32 cellular contexts compared by ENCODE assay signal in the genomic region with DNA sequence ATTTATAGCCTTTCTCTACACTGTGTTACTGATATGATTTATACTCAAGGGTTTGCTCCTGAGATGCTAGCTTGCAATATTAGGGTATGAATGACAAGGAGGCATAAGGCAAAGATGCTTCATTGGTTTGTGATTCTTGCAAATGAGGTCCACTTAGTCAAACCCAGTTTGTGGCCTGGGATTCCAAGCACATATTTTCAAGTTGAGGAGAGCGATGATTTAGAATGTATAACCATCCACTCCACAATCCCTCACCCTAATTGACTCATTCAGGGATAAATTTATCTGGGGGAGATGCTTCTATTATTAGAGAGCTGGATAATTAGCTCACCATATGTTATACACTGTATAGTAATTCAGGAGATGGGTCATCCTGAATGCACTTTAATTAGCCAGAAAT.
"Had no signal": no experiment of that assay in that cellular context is flagged by ENCODE, and none has a peak within 500 bp of the region (broad histone marks: within the 10 kb centered on the region; RNA-seq: fewer than 3 reads in every experiment).

No MANE protein-coding gene starts in this region.

- H3K9me3 Mint-ChIP-seq: activated CD4-positive, alpha-beta memory T cell treated with anti-CD3 and anti-CD28 coated beads, Interleukin-2, amount 10 ng/mL, durations not matched to agents 7 days and 5 days; activated CD4-positive, alpha-beta T cell treated with anti-CD3 and anti-CD28 coated beads, Interleukin-2, amount 10 ng/mL, durations not matched to agents 7 days and 5 days; activated naive CD4-positive, alpha-beta T cell treated with anti-CD3 and anti-CD28 coated beads, Interleukin-2, amount 50 U/mL, for 24 hours; activated naive CD8-positive, alpha-beta T cell treated with anti-CD3 and anti-CD28 coated beads, Interleukin-2, amount 50 U/mL, for 24 hours; activated T-cell treated with anti-CD3 and anti-CD28 coated beads, Interleukin-2, amount 50 U/mL, for 24 hours; endodermal cell; stimulated activated memory B cell treated with anti-CD40 and anti-IgM and Interleukin-4, amounts not matched to agents 10 μg/mL and 1 μg/mL and 100 μg/mL, for 72 hours; stimulated activated naive CD8-positive, alpha-beta T cell treated with anti-CD3 and anti-CD28 coated beads, Interleukin-15, amount 100 ng/mL, for 72 hours; WTC11 had no signal

- H3K4me3 Mint-ChIP-seq: activated CD4-positive, alpha-beta memory T cell treated with anti-CD3 and anti-CD28 coated beads, Interleukin-2, amount 10 ng/mL, durations not matched to agents 7 days and 5 days; activated CD4-positive, alpha-beta T cell treated with anti-CD3 and anti-CD28 coated beads, Interleukin-2, amount 10 ng/mL, durations not matched to agents 7 days and 5 days; activated naive CD4-positive, alpha-beta T cell treated with anti-CD3 and anti-CD28 coated beads, Interleukin-2, amount 50 U/mL, for 24 hours; activated naive CD8-positive, alpha-beta T cell treated with anti-CD3 and anti-CD28 coated beads, Interleukin-2, amount 50 U/mL, for 24 hours; activated T-cell treated with anti-CD3 and anti-CD28 coated beads, Interleukin-2, amount 50 U/mL, for 24 hours; endodermal cell; naive B cell; nephron progenitor cell; stimulated activated memory B cell treated with anti-CD40 and anti-IgM and Interleukin-4, amounts not matched to agents 10 μg/mL and 1 μg/mL and 100 μg/mL, for 72 hours; stimulated activated naive CD8-positive, alpha-beta T cell treated with anti-CD3 and anti-CD28 coated beads, Interleukin-15, amount 100 ng/mL, for 72 hours; WTC11 had no signal

- H3K27ac Mint-ChIP-seq: activated CD4-positive, alpha-beta memory T cell treated with anti-CD3 and anti-CD28 coated beads, Interleukin-2, amount 10 ng/mL, durations not matched to agents 7 days and 5 days; activated CD4-positive, alpha-beta T cell treated with anti-CD3 and anti-CD28 coated beads, Interleukin-2, amount 10 ng/mL, durations not matched to agents 7 days and 5 days; activated naive CD4-positive, alpha-beta T cell treated with anti-CD3 and anti-CD28 coated beads, Interleukin-2, amount 50 U/mL, for 24 hours; activated naive CD8-positive, alpha-beta T cell treated with anti-CD3 and anti-CD28 coated beads, Interleukin-2, amount 50 U/mL, for 24 hours; activated T-cell treated with anti-CD3 and anti-CD28 coated beads, Interleukin-2, amount 50 U/mL, for 24 hours; endodermal cell; naive B cell; nephron progenitor cell; progenitor cell of endocrine pancreas; stimulated activated memory B cell treated with anti-CD40 and anti-IgM and Interleukin-4, amounts not matched to agents 10 μg/mL and 1 μg/mL and 100 μg/mL, for 72 hours; stimulated activated naive CD8-positive, alpha-beta T cell treated with anti-CD3 and anti-CD28 coated beads, Interleukin-15, amount 100 ng/mL, for 72 hours; WTC11 had no signal

- H3K4me1 Mint-ChIP-seq: activated CD4-positive, alpha-beta memory T cell treated with anti-CD3 and anti-CD28 coated beads, Interleukin-2, amount 10 ng/mL, durations not matched to agents 7 days and 5 days; activated CD4-positive, alpha-beta T cell treated with anti-CD3 and anti-CD28 coated beads, Interleukin-2, amount 10 ng/mL, durations not matched to agents 7 days and 5 days; activated naive CD4-positive, alpha-beta T cell treated with anti-CD3 and anti-CD28 coated beads, Interleukin-2, amount 50 U/mL, for 24 hours; endodermal cell; stimulated activated naive CD8-positive, alpha-beta T cell treated with anti-CD3 and anti-CD28 coated beads, Interleukin-15, amount 100 ng/mL, for 72 hours; WTC11 had no signal

- H3K4me3 ChIP-seq: breast epithelium, hepatocyte, ovary, right lobe of liver, skin epidermis, upper lobe of left lung, vagina had no signal

- H3K27me3 Mint-ChIP-seq: activated CD4-positive, alpha-beta memory T cell treated with anti-CD3 and anti-CD28 coated beads, Interleukin-2, amount 10 ng/mL, durations not matched to agents 7 days and 5 days; activated CD4-positive, alpha-beta T cell treated with anti-CD3 and anti-CD28 coated beads, Interleukin-2, amount 10 ng/mL, durations not matched to agents 7 days and 5 days; activated naive CD4-positive, alpha-beta T cell treated with anti-CD3 and anti-CD28 coated beads, Interleukin-2, amount 50 U/mL, for 24 hours; activated naive CD8-positive, alpha-beta T cell treated with anti-CD3 and anti-CD28 coated beads, Interleukin-2, amount 50 U/mL, for 24 hours; activated T-cell treated with anti-CD3 and anti-CD28 coated beads, Interleukin-2, amount 50 U/mL, for 24 hours; naive B cell; progenitor cell of endocrine pancreas; stimulated activated memory B cell treated with anti-CD40 and anti-IgM and Interleukin-4, amounts not matched to agents 10 μg/mL and 1 μg/mL and 100 μg/mL, for 72 hours; stimulated activated naive CD8-positive, alpha-beta T cell treated with anti-CD3 and anti-CD28 coated beads, Interleukin-15, amount 100 ng/mL, for 72 hours had no signal

- H3K4me2 ChIP-seq: hepatocyte had no signal

- H3K4me1 ChIP-seq: breast epithelium, right lobe of liver had no signal

- ATAC-seq: activated naive CD8-positive, alpha-beta T cell treated with anti-CD3 and anti-CD28 coated beads, Interleukin-2, amount 50 U/mL, for 24 hours; esophagus mucosa; left colon; right lobe of liver; stimulated activated memory B cell treated with anti-CD40 and anti-IgM and Interleukin-4, amounts not matched to agents 10 μg/mL and 1 μg/mL and 100 μg/mL, for 72 hours; stimulated activated naive CD8-positive, alpha-beta T cell treated with anti-CD3 and anti-CD28 coated beads, Interleukin-15, amount 100 ng/mL, for 72 hours; WTC11 had no signal

- H3K36me3 Mint-ChIP-seq: naive B cell; stimulated activated memory B cell treated with anti-CD40 and anti-IgM and Interleukin-4, amounts not matched to agents 10 μg/mL and 1 μg/mL and 100 μg/mL, for 72 hours; WTC11 had no signal

- H3K36me3 ChIP-seq: breast epithelium, ovary, right lobe of liver, upper lobe of left lung, vagina had no signal

- DNase-seq: activated CD4-positive, alpha-beta memory T cell treated with anti-CD3 and anti-CD28 coated beads, Interleukin-2, amount 10 ng/mL, durations not matched to agents 7 days and 5 days; activated CD4-positive, alpha-beta T cell treated with anti-CD3 and anti-CD28 coated beads for 1 hour; activated CD4-positive, alpha-beta T cell treated with anti-CD3 and anti-CD28 coated beads, Interleukin-2, amount 10 ng/mL, durations not matched to agents 7 days and 5 days; activated CD8-positive, alpha-beta memory T cell treated with anti-CD3 and anti-CD28 coated beads, Interleukin-2, amount 50 U/mL, for 48 hours; activated gamma-delta T cell; activated naive CD8-positive, alpha-beta T cell treated with anti-CD3 and anti-CD28 coated beads, Interleukin-2, amount 50 U/mL, for 24 hours; activated T-cell treated with anti-CD3 and anti-CD28 coated beads, Interleukin-2, amount 50 U/mL, for 24 hours; amygdala; central memory CD4-positive, alpha-beta T cell; endodermal cell; glutamatergic neuron; left colon; mammary epithelial cell; naive B cell; nephron progenitor cell; ovary; right lobe of liver; stimulated activated CD4-positive, alpha-beta T cell treated with anti-CD3 and anti-CD28 coated beads, Interleukin-12 subunit alpha, Interleukin-12 subunit beta, amount 100 ng/mL, for 4 hours; stimulated activated CD4-positive, alpha-beta T cell treated with anti-CD3 and anti-CD28 coated beads, Interleukin-4, amount 100 ng/mL, for 4 hours; stimulated activated CD8-positive, alpha-beta memory T cell treated with anti-CD3 and anti-CD28 coated beads, Interleukin-4, amount 100 ng/mL, for 48 hours; stimulated activated naive CD8-positive, alpha-beta T cell treated with anti-CD3 and anti-CD28 coated beads, Interleukin-15, amount 100 ng/mL, for 72 hours; substantia nigra; upper lobe of left lung had no signal

- H3K9me3 ChIP-seq: breast epithelium, ovary, right lobe of liver, upper lobe of left lung, vagina had no signal

- H3K27ac ChIP-seq: breast epithelium, hepatocyte, ovary, right lobe of liver, skin epidermis, upper lobe of left lung, vagina had no signal

- H2AFZ ChIP-seq: hepatocyte had no signal

- H3K27me3 ChIP-seq: breast epithelium, hepatocyte, ovary, right lobe of liver, upper lobe of left lung, vagina had no signal
